In the genomic region with DNA sequence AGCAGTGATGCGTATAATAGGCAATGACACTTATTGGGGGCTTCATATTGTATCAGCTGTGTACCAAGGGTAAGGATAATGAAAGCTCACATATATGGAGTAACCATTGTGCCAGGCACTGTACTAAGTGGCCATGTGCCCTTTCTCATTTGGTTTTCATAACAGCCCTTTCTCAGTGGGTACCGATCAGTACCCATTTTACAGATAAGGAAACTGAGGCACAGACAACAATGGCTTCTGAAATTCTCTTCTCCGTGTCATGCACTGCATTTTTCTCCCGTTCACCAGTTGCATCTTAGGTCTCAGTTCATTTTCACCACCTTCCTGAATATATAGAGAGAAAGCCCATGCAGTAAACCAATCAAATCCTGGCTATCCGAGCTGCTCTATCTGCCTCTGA, we compare ENCODE assay signal across 31 cellular contexts.
DNase-seq lines count a peak whose midpoint lies in the region; ATAC-seq, FAIRE-seq and TF ChIP-seq lines count a peak whose summit lies in the region.
"Had no signal": no experiment of that assay in that cellular context is flagged by ENCODE, and none has a peak within 500 bp of the region (broad histone marks: within the 10 kb centered on the region; RNA-seq: fewer than 3 reads in every experiment).

No MANE protein-coding gene starts in this region.

- H4K20me1 ChIP-seq in HepG2 (ENCODE audit: insufficient read depth, low read length): no peaks in the 10 kb centered on the region
- H4K20me1 ChIP-seq in K562 (replicated peaks; ENCODE audit: control insufficient read depth, insufficient read depth, low read length): no peaks in the 10 kb centered on the region
- H4K20me1 ChIP-seq: BLaER1; BLaER1 treated with 17β-estradiol and CSF1 and Interleukin-3, amounts not matched to agents 10 nM and 100 nM had no signal

- no peaks in the 10 kb centered on the region for H3K4me1 ChIP-seq in HepG2 (ENCODE audit: insufficient read depth, low read length)
- H3K4me1 ChIP-seq in right lobe of liver: no peaks in the 10 kb centered on the region
- H3K4me1 ChIP-seq in K562 (replicated peaks in 1 of 2; ENCODE audit: control insufficient read depth in 2 of 2, insufficient read depth in 2 of 2, low read length in 2 of 2): no peaks in the 10 kb centered on the region
- H3K4me1 ChIP-seq: A549, BE2C, BLaER1, Caco-2 had no signal

- H3K36me3 ChIP-seq in HepG2 (replicated peaks in 1 of 2; ENCODE audit: control insufficient read depth in 1 of 2, insufficient read depth in 2 of 2, low read length in 2 of 2) (no peaks in the 10 kb centered on the region), right lobe of liver (no peaks in the 10 kb centered on the region), K562 (ENCODE audit: control insufficient read depth, insufficient read depth, low read length) (no peaks in the 10 kb centered on the region)
- H3K36me3 ChIP-seq: BE2C; BLaER1; BLaER1 treated with 17β-estradiol and CSF1 and Interleukin-3, amounts not matched to agents 10 nM and 100 nM had no signal

- in situ Hi-C loops in HepG2 (cut with HindIII; ENCODE audit: extremely low pct_ligation_motif_present, low pct_unique_long_range_greater_than_20kb) (no loop called here), K562 (cut with MboI) (no loop called here)

- DNase-seq in HepG2 (ENCODE audit: low spot score) (no peak), right lobe of liver (no peak), K562 (ENCODE audit: extremely low read depth in 1 of 4, low spot score in 3 of 4) (no peak), DMS53 treated with DMSO at 0.1 percent for 48 hours (lab: John Stamatoyannopoulos, UW; ENCODE audit: unreplicated experiment) (no peak)
- DNase-seq: 8988T; ACHN; AML-193; BE2C; C1 segment of cervical spinal cord; Caco-2; Calu3; CD4-positive, alpha-beta memory T cell; CD4-positive, alpha-beta T cell; CD4-positive, CD25-positive, alpha-beta regulatory T cell; CD8-positive, alpha-beta memory T cell; CD8-positive, alpha-beta T cell; COR-L47; DMS 273 treated with DMSO at 0.1 percent for 48 hours; DMS153; DMS53; DMS79; DMS79 treated with DMSO at 0.1 percent for 48 hours; DND-41; EL had no signal

- 4% methylated on average over 5 of the region's 5 CpGs for WGBS in HepG2 (ENCODE audit: low lambda C conversion rate)
- 56% methylated on average over 4 of the region's 5 CpGs for whole genome bisulfite sequencing in right lobe of liver (ENCODE audit: insufficient coverage, low coverage, low lambda C conversion rate, missing lambda C conversion rate)
- 1% methylated on average over 5 of the region's 5 CpGs for WGBS in K562 (ENCODE audit: insufficient coverage, low coverage, missing lambda C conversion rate)

- H3K27ac ChIP-seq in HepG2 (ENCODE audit: extremely low read length, insufficient read depth, low read length) (no peak overlapping the region), right lobe of liver (no peak overlapping the region), K562 (ENCODE audit: extremely low read depth, low read depth, low read length) (no peak overlapping the region)
- H3K27ac ChIP-seq: 22Rv1; A549; BLaER1; BLaER1 treated with 17β-estradiol and CSF1 and Interleukin-3, amounts not matched to agents 10 nM and 100 nM; C4-2B had no signal

- TF ChIP-seq RAD21 in HepG2 (CRISPR knock-in tag; IDR thresholded peaks at IDR 0.05): no peak
- no peak for TF ChIP-seq RAD21 in K562 (CRISPR knock-in tag; conservative IDR thresholded peaks at IDR 0.05 in 1 of 2, IDR thresholded peaks at IDR 0.05 in 1 of 2)

- H3K9me1 ChIP-seq in K562 (ENCODE audit: control insufficient read depth, insufficient read depth, low read length): no peaks in the 10 kb centered on the region

- no peak for ATAC-seq in HepG2
- no peak for ATAC-seq in right lobe of liver
- ATAC-seq in K562: no peak
- ATAC-seq: A549; CD8-positive, alpha-beta T cell had no signal

- no peaks in the 10 kb centered on the region for H3K27me3 ChIP-seq in HepG2 (ENCODE audit: control insufficient read depth in 1 of 2, insufficient read depth in 2 of 2, low read length in 2 of 2)
- no peaks in the 10 kb centered on the region for H3K27me3 ChIP-seq in right lobe of liver
- no peaks in the 10 kb centered on the region for H3K27me3 ChIP-seq in K562 (ENCODE audit: control insufficient read depth in 2 of 2, insufficient read depth in 2 of 2, low read length in 2 of 2)
- H3K27me3 ChIP-seq: BE2C; BLaER1; BLaER1 treated with 17β-estradiol and CSF1 and Interleukin-3, amounts not matched to agents 10 nM and 100 nM had no signal

- no peak overlapping the region for H2AFZ ChIP-seq in HepG2 (ENCODE audit: low read length)
- no peak overlapping the region for H2AFZ ChIP-seq in K562 (ENCODE audit: low read depth, low read length)

- POLR2A ChIA-PET in HepG2 (lab: Yijun Ruan, JAX) (no interaction called here), K562 (lab: Yijun Ruan, JAX) (no interaction called here)

- BruUV-seq in HepG2 (replicated peaks; lab: Mats Ljungman, UMichigan): no TSS peak
- no TSS peak for BruUV-seq in K562 (replicated peaks; lab: Mats Ljungman, UMichigan)

- H3K9ac ChIP-seq in HepG2 (ENCODE audit: insufficient read depth, low read depth, low read length): no peak overlapping the region
- H3K9ac ChIP-seq in K562 (ENCODE audit: insufficient read depth in 1 of 2, low read depth in 2 of 2, low read length in 2 of 2): no peak overlapping the region
- H3K9ac ChIP-seq: BLaER1; BLaER1 treated with 17β-estradiol and CSF1 and Interleukin-3, amounts not matched to agents 10 nM and 100 nM had no signal

- H3K4me2 ChIP-seq in HepG2 (ENCODE audit: low read depth, low read length): no peak overlapping the region
- H3K4me2 ChIP-seq in K562 (ENCODE audit: insufficient read depth, low read length): no peak overlapping the region
- H3K4me2 ChIP-seq: A549, BLaER1 had no signal

- H3K9me3 ChIP-seq in HepG2 (ENCODE audit: low read length) (no peaks in the 10 kb centered on the region), right lobe of liver (no peaks in the 10 kb centered on the region), K562 (replicated peaks; ENCODE audit: control insufficient read depth, insufficient read depth, low read depth, low read length) (no peaks in the 10 kb centered on the region)
- H3K9me3 ChIP-seq: A549; BE2C; BLaER1; BLaER1 treated with 17β-estradiol and CSF1 and Interleukin-3, amounts not matched to agents 10 nM and 100 nM; Caco-2 had no signal

- H3K4me3 ChIP-seq in HepG2 (replicated peaks in 1 of 3; ENCODE audit: insufficient read depth in 1 of 3, low read depth in 2 of 3, low read length in 3 of 3): no peak overlapping the region
- no peak overlapping the region for H3K4me3 ChIP-seq in right lobe of liver
- no peak overlapping the region for H3K4me3 ChIP-seq in K562
- H3K4me3 ChIP-seq: A549; BLaER1; BLaER1 treated with 17β-estradiol and CSF1 and Interleukin-3, amounts not matched to agents 10 nM and 100 nM had no signal

- intact Hi-C loops in HepG2 (cut with micrococcal nuclease; ENCODE audit: unreplicated experiment): no loop called here
- intact Hi-C loops in right lobe of liver (cut with DNase I): no loop called here
- intact Hi-C loops in K562 (cut with micrococcal nuclease): no loop called here

- TF ChIP-seq EP300 in HepG2 (IDR thresholded peaks at IDR 0.05; ENCODE audit: low read depth in 2 of 2, low read length in 2 of 2) (no peak), HepG2 (CRISPR knock-in tag; IDR thresholded peaks at IDR 0.05; ENCODE audit: borderline replicate concordance) (no peak), K562 (IDR thresholded peaks at IDR 0.05; ENCODE audit: low read length) (no peak)

- no peak for TF ChIP-seq CTCF in HepG2 (CRISPR knock-in tag; IDR thresholded peaks at IDR 0.05)
- TF ChIP-seq CTCF in right lobe of liver (IDR thresholded peaks at IDR 0.05): no peak
- no peak for TF ChIP-seq CTCF in K562 (IDR thresholded peaks at IDR 0.05 in 2 of 3, conservative IDR thresholded peaks at IDR 0.05 in 1 of 3; ENCODE audit: insufficient read depth in 2 of 3, low read depth in 1 of 3, low read length in 3 of 3)

- FAIRE-seq in HepG2 (lab: Jason Lieb, UNC) (no peak), K562 (lab: Jason Lieb, UNC) (no peak)
- FAIRE-seq: A204.1, A549, D721Med had no signal

- H3K79me2 ChIP-seq in HepG2 (ENCODE audit: insufficient read depth, low read length): no peaks in the 10 kb centered on the region
- H3K79me2 ChIP-seq in K562 (ENCODE audit: control insufficient read depth, insufficient read depth, low read length): no peaks in the 10 kb centered on the region

- CTCF ChIA-PET in HepG2 (lab: Yijun Ruan, JAX; ENCODE audit: low intra/inter-chr PET ratio, low total read pairs) (no interaction called here), K562 (lab: Yijun Ruan, JAX; ENCODE audit: low intra/inter-chr PET ratio) (no interaction called here)

- TF ChIP-seq POLR2A in HepG2 (IDR thresholded peaks at IDR 0.05; ENCODE audit: insufficient read depth in 1 of 2, low read depth in 2 of 2, low read length in 2 of 2) (no peak), right lobe of liver (IDR thresholded peaks at IDR 0.05) (no peak), K562 (conservative IDR thresholded peaks at IDR 0.05) (no peak)

TF ChIP-seq in HepG2, 621 proteins besides CTCF, POLR2A, EP300 and RAD21 (continues in another document):
- TF ChIP-seq PCBP1 (IDR thresholded peaks at IDR 0.05; ENCODE audit: borderline replicate concordance, low read depth, low read length): no peak
- TF ChIP-seq ZNF629 (CRISPR knock-in tag; conservative IDR thresholded peaks at IDR 0.05): peak; percentile 69
- TF ChIP-seq, protein P1, sequence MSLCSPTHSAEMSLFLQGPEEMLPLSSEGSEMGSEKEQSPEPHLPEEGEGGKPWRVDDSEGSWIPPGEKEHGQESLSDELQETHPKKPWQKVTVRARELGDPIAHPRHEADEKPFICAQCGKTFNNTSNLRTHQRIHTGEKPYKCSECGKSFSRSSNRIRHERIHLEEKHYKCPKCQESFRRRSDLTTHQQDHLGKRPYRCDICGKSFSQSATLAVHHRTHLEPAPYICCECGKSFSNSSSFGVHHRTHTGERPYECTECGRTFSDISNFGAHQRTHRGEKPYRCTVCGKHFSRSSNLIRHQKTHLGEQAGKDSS (CRISPR knock-in tag; IDR thresholded peaks at IDR 0.05; ENCODE audit: borderline replicate concordance, low read depth): no peak

TF ChIP-seq in K562, 482 proteins besides CTCF, POLR2A, EP300 and RAD21:
- no peak for TF ChIP-seq DDX20 (tag; IDR thresholded peaks at IDR 0.05; ENCODE audit: low read depth)
- TF ChIP-seq RBM25 (IDR thresholded peaks at IDR 0.05; ENCODE audit: low read depth, low read length, severe bottlenecking): peak; percentile 73
TF ChIP-seq in K562: peak in this region for 1.
